In the genomic region with DNA sequence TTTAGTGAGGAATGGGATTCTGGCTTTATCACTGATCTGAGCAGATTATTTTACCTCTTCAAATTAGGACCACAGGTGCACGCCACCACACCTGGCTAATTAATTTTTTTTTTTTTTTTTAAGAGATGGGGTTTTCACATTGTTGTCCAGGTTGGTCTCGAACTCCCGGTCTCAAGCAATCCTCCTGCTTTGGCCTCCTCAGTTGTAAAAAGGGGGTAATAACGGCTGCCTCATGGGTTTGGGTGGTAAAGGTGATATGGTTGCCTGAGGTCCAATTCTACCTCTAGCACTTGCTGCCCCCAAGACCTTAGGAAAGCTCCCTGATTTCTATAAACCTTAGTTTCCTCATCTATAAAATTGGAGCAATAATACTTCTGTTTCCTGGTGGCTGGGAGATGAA, we compare ENCODE assay signal across 8 cellular contexts.
"Had no signal": no experiment of that assay in that cellular context is flagged by ENCODE, and none has a peak within 500 bp of the region (broad histone marks: within the 10 kb centered on the region; RNA-seq: fewer than 3 reads in every experiment).

No MANE protein-coding gene starts in this region.

- H3K27ac Mint-ChIP-seq: HFFc6 had no signal

- DNase-seq: GOT3, H7, HFFc6, IMR-90, KG1 had no signal

- H3K9me3 ChIP-seq: HAP-1 had no signal

- H3K4me3 Mint-ChIP-seq: HFFc6 had no signal

- H3K4me3 ChIP-seq: HAP-1, K562 had no signal

- H3K36me3 ChIP-seq: HAP-1 had no signal

- ATAC-seq: HCT116, K562 had no signal

- H3K4me1 ChIP-seq: HAP-1 had no signal
